Comparison of ENCODE assay signal across 15 cellular contexts in the genomic region with DNA sequence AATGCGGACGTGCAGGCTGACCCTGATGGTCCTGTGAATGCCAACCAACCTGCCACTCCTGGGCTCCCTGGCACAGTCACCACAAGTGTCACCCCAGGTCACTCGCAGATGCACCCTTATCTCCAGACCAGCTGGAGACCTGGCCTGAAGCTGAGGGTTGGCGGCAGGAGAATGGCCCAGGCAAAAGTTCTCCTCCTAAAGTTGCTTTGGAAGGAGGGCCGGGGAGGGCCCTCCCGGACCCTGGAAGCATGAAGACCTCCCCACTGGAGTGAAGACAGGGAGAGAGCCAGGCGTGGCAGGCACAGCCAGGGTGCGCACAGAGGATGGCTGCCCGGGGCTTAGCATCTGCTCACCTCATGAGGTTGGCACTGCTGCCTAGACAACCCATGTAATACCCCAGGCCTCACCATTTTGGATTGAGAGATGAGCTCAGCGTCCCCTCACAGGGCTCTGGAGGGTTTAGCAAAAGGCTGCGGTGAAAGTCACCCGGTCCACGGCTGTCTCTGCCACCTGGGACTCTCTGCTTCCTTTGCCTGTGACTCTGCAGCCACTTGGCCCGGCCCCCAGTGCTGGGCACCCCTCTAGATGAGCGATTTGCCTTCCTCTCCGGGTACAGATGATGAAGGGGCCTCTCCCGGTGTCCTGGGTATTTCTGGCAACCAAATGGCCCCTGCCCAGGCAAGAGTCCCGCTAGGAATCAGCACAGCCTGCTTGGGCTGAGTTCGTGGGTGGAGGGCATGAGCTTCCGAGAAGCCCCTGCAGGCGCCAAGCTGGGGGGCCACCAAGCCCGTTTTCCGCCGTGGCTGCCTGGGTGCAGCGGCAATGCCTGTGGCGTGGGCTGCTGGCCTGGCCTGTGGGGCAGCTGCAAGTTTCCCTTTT. TPM values are rescaled to one million over a fixed set of nuclear protein-coding genes. Genes with fewer than 3 reads are reported as not detected.
DNase-seq lines count a peak whose midpoint lies in the region; ATAC-seq and TF ChIP-seq lines count a peak whose summit lies in the region.
"Had no signal": no experiment of that assay in that cellular context is flagged by ENCODE, and none has a peak within 500 bp of the region (broad histone marks: within the 10 kb centered on the region; RNA-seq: fewer than 3 reads in every experiment).

No MANE protein-coding gene starts in this region.

- no peaks in the 10 kb centered on the region for H3K79me2 ChIP-seq in ACC112 (ENCODE audit: control insufficient read depth, insufficient read depth, low read length, unreplicated experiment)

- no peaks in the 10 kb centered on the region for H3K9me3 ChIP-seq in colonic mucosa
- H3K9me3 ChIP-seq: HAP-1 had no signal

- H3K9me3 Mint-ChIP-seq in osteocyte (ENCODE audit: unreplicated experiment) = no peaks in the 10 kb centered on the region
- H3K9me3 Mint-ChIP-seq in stimulated activated effector memory CD8-positive, alpha-beta T cell treated with anti-CD3 and anti-CD28 coated beads, Interleukin-12 subunit alpha, Interleukin-12 subunit beta, amount 100 ng/mL, for 72 hours = no peaks in the 10 kb centered on the region

- no peaks in the 10 kb centered on the region for H3K36me3 ChIP-seq in ACC112 (ENCODE audit: insufficient read depth, low read length)
- H3K36me3 ChIP-seq in colonic mucosa = no peaks in the 10 kb centered on the region
- H3K36me3 ChIP-seq: HAP-1 had no signal

- H3K4me1 Mint-ChIP-seq in osteocyte (ENCODE audit: unreplicated experiment) = peaks cover 91% of the 10 kb centered on the region
- no peaks in the 10 kb centered on the region for H3K4me1 Mint-ChIP-seq in stimulated activated effector memory CD8-positive, alpha-beta T cell treated with anti-CD3 and anti-CD28 coated beads, Interleukin-12 subunit alpha, Interleukin-12 subunit beta, amount 100 ng/mL, for 72 hours

- peak overlapping the region; percentile 67 for H3K4me3 Mint-ChIP-seq in osteocyte (ENCODE audit: unreplicated experiment)
- H3K4me3 Mint-ChIP-seq in stimulated activated effector memory CD8-positive, alpha-beta T cell treated with anti-CD3 and anti-CD28 coated beads, Interleukin-12 subunit alpha, Interleukin-12 subunit beta, amount 100 ng/mL, for 72 hours = no peak overlapping the region

- 0 out of 2 replicates have a peak overlapping the region, but pooled peaks have one; percentile 30 for H3K27ac ChIP-seq in ACC112 (ENCODE audit: low read depth, low read length)
- H3K27ac ChIP-seq in coronary artery = peak overlapping the region in 1 of 2 donors; percentile 42
- H3K27ac ChIP-seq in colonic mucosa = no peak overlapping the region

- intact Hi-C loops in colonic mucosa (cut with DNase I) = no loop called here

- H3K4me1 ChIP-seq in ACC112 (ENCODE audit: control insufficient read depth, insufficient read depth, low read length, unreplicated experiment) = peaks cover 28% of the 10 kb centered on the region
- no peaks in the 10 kb centered on the region for H3K4me1 ChIP-seq in colonic mucosa
- H3K4me1 ChIP-seq: HAP-1 had no signal

- no peak overlapping the region for H3K4me3 ChIP-seq in ACC112 (ENCODE audit: low read depth, low read length)
- peak overlapping the region; percentile 43 for H3K4me3 ChIP-seq in coronary artery
- no peak overlapping the region for H3K4me3 ChIP-seq in colonic mucosa
- H3K4me3 ChIP-seq: HAP-1 had no signal

- no peaks in the 10 kb centered on the region for H3K27me3 Mint-ChIP-seq in osteocyte (ENCODE audit: unreplicated experiment)

- no peak overlapping the region for H3K9ac ChIP-seq in colonic mucosa (ENCODE audit: low read depth in 2 of 2, low read length in 2 of 2)

- TF ChIP-seq RAD21 in Ishikawa (IDR thresholded peaks at IDR 0.05; ENCODE audit: low read depth) = no peak

- no peak for TF ChIP-seq EP300 in Ishikawa (IDR thresholded peaks at IDR 0.05; ENCODE audit: borderline replicate concordance)

- ATAC-seq in left lobe of liver (no peak), HG03196 (IDR thresholded peaks at IDR 0.05; ENCODE audit: unreplicated experiment) (no peak)
- ATAC-seq in stimulated activated effector memory CD8-positive, alpha-beta T cell treated with anti-CD3 and anti-CD28 coated beads, Interleukin-12 subunit alpha, Interleukin-12 subunit beta, amount 100 ng/mL, for 72 hours = no peak

- DNase-seq in coronary artery (ENCODE audit: low spot score) = no peak
- DNase-seq in osteocyte (ENCODE audit: extremely low spot score, unreplicated experiment) = peak; percentile 83
- no peak for DNase-seq in left lobe of liver (ENCODE audit: low spot score)
- no peak for DNase-seq in colonic mucosa
- no peak for DNase-seq in stimulated activated effector memory CD8-positive, alpha-beta T cell treated with anti-CD3 and anti-CD28 coated beads, Interleukin-12 subunit alpha, Interleukin-12 subunit beta, amount 100 ng/mL, for 72 hours (ENCODE audit: low spot score in 2 of 2)
- DNase-seq: DMS79 treated with DMSO at 0.1 percent for 48 hours, NCI-H1436, NCI-H2081, NCI-H510A treated with DMSO at 0.1 percent for 48 hours, SIG-M5 had no signal

- no peak overlapping the region for H2AFZ ChIP-seq in ACC112 (ENCODE audit: low read length, unreplicated experiment)

- H3K27ac Mint-ChIP-seq in osteocyte (ENCODE audit: unreplicated experiment) = peak overlapping the region; percentile 97
- H3K27ac Mint-ChIP-seq in stimulated activated effector memory CD8-positive, alpha-beta T cell treated with anti-CD3 and anti-CD28 coated beads, Interleukin-12 subunit alpha, Interleukin-12 subunit beta, amount 100 ng/mL, for 72 hours = no peak overlapping the region

- no peaks in the 10 kb centered on the region for H3K36me3 Mint-ChIP-seq in osteocyte (ENCODE audit: unreplicated experiment)
- no peaks in the 10 kb centered on the region for H3K36me3 Mint-ChIP-seq in stimulated activated effector memory CD8-positive, alpha-beta T cell treated with anti-CD3 and anti-CD28 coated beads, Interleukin-12 subunit alpha, Interleukin-12 subunit beta, amount 100 ng/mL, for 72 hours

- H3K27me3 ChIP-seq in ACC112 (ENCODE audit: insufficient read depth, low read length) = no peaks in the 10 kb centered on the region
- no peaks in the 10 kb centered on the region for H3K27me3 ChIP-seq in colonic mucosa

- TF ChIP-seq CTCF in coronary artery (IDR thresholded peaks at IDR 0.05) = no peak
- no peak for TF ChIP-seq CTCF in osteocyte (IDR thresholded peaks at IDR 0.05)
- TF ChIP-seq CTCF in colonic mucosa (IDR thresholded peaks at IDR 0.05) = no peak

TF ChIP-seq in Ishikawa, 13 proteins besides CTCF, POLR2A, EP300 and RAD21:
- TF ChIP-seq TEAD4 (IDR thresholded peaks at IDR 0.05) = peak; percentile 51
- TF ChIP-seq YY1 (IDR thresholded peaks at IDR 0.05; ENCODE audit: low read depth) = no peak

RNA-seq across cellular contexts. Expression of gene SEPTIN5, which starts 48.3 kb away (rescaled TPM):
- total RNA-seq in osteocyte = 103 and 108 TPM in 2 replicates
- total RNA-seq in left lobe of liver = 1.1 TPM
- total RNA-seq in colonic mucosa = 1 to 10 TPM; 2.2 to 2.5 TPM

RNA-seq across cellular contexts. Expression of gene GP1BB, which starts 57.3 kb away (rescaled TPM):
- total RNA-seq in osteocyte (28.6 and 34.1 TPM in 2 replicates), left lobe of liver (0.75 TPM), colonic mucosa (1 to 10 TPM in 1 of 2 donors, under 1 TPM in 1; 0.45 to 1.1 TPM)
- total RNA-seq: HT1080 had no signal

Comparison
In these comparisons a context has a peak if more than half of its experiments do, and no peak if none do; other contexts are left out.
1. RNA of gene SEPTIN5, which starts 48.3 kb away (total RNA-seq): 103 to 108 TPM in osteocyte; 2.2 to 2.5 TPM in colonic mucosa and 1.1 TPM in left lobe of liver (single experiment); every median in the first group is over 10 times any median in the second.
2. RNA of gene GP1BB, which starts 57.3 kb away (total RNA-seq): 28.6 to 34.1 TPM in osteocyte; 0.45 to 1.1 TPM in colonic mucosa and 0.75 TPM in left lobe of liver (single experiment); every median in the first group is over 10 times any median in the second.